8 cellular contexts compared by ENCODE assay signal in the genomic region with DNA sequence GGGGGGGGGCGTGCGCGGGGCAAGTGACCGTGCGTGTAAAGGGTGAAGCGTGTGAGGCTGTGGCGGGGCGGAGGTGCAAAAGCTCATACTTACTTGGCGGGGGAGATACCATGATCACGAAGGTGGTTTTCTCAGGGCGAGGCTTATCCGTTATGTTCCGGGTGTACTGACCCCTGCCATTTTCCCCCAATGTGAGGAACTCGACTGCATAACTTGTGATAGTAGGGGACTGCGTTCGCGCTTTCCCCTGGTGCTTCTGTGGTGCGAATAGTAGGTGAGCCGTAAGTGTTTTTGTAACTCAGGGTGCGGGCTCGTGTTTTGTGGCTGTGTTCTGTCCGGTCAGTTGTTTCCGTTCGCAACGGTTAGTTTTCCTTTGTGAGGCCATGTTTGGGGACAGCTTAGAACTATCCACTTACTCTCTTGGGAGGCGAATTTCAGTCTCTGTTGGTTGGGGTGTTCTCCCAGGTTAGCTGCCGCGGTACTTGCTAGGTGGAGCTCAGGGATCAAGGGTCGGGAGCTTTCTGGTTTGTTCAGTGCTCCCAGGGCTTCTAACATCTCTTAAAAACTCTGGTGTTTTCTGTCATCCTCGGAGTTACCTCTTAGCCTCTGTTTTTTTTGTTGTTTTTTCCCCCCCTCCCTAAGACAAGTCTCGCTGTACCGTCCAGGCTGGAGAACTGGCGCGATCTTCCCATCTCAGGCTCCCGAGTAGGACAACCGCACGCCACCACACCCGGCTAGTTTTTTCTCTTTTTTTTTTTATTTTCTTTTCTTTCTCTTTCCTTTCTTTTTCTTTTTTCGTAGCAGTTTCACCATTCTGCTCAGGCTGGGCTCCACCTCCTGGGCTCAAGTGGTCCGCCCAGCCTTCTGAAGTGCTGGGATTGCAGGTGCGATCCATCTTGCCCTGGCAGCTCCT.
DNase-seq lines count a peak whose midpoint lies in the region; ATAC-seq lines count a peak whose summit lies in the region.

No MANE protein-coding gene starts in this region.

- peak; percentile 81 for ATAC-seq in GM19324 (IDR thresholded peaks at IDR 0.05; ENCODE audit: low FRiP score, unreplicated experiment)
- peak; percentile 92 for ATAC-seq in HG03378 (IDR thresholded peaks at IDR 0.05; ENCODE audit: unreplicated experiment)

- DNase-seq in AG20443 (ENCODE audit: low spot score) (peak; percentile 61), NCI-H526 (lab: John Stamatoyannopoulos, UW) (peak; percentile 100), dedifferentiated amniotic fluid mesenchymal stem cell (ENCODE audit: extremely low spot score) (peak; percentile 49), kidney tubule cell (ENCODE audit: low spot score) (peak; percentile 100)
- peak; percentile 83 for DNase-seq in activated CD4-positive, alpha-beta T cell treated with anti-CD3 and anti-CD28 coated beads, Interleukin-2, amount 50 U/mL, for 1 hour
- peak; percentile 85 to 93 (median 86) for DNase-seq in stimulated activated CD4-positive, alpha-beta T cell treated with anti-CD3 and anti-CD28 coated beads, Interleukin-12 subunit alpha, Interleukin-12 subunit beta, amount 100 ng/mL, for 48 hours (ENCODE audit: low read depth in 2 of 3, low spot score in 1 of 3)

Comparison
In these comparisons a context has a peak if more than half of its experiments do, and no peak if none do; other contexts are left out.
1. Peak in every context shown above with its lines: DNase-seq and ATAC-seq.
2. DNase-seq: peak in every context shown above with its lines; median percentile 100 in NCI-H526; 100 in kidney tubule cell; 86 in stimulated activated CD4-positive, alpha-beta T cell treated with anti-CD3 and anti-CD28 coated beads, Interleukin-12 subunit alpha, Interleukin-12 subunit beta, amount 100 ng/mL, for 48 hours; 83 in activated CD4-positive, alpha-beta T cell treated with anti-CD3 and anti-CD28 coated beads, Interleukin-2, amount 50 U/mL, for 1 hour; 61 in AG20443; 49 in dedifferentiated amniotic fluid mesenchymal stem cell.